ENCODE assay signal across 12 cellular contexts in genomic region chr12:24780969-24781368, GRCh38.
A peak's percentile ranks its signal among the peaks of the same experiment; 100 is the strongest.
DNase-seq lines count a peak whose midpoint lies in the region; ATAC-seq and TF ChIP-seq lines count a peak whose summit lies in the region.
"Had no signal": no experiment of that assay in that cellular context is flagged by ENCODE, and none has a peak within 500 bp of the region (broad histone marks: within the 10 kb centered on the region; RNA-seq: fewer than 3 reads in every experiment).

No MANE protein-coding gene starts in this region.

- DNase-seq in COLO829 (ENCODE audit: low spot score) (peak; percentile 47), SK-MEL-5 (ENCODE audit: low read depth, low spot score) (peak; percentile 35), foreskin keratinocyte (no peak), head of caudate nucleus (no peak), Calu3 (no peak), tibial nerve (ENCODE audit: low spot score in 2 of 2) (no peak)
- DNase-seq: activated gamma-delta T cell; effector CD8-positive, alpha-beta T cell; left colon; right cardiac atrium had no signal

- H3K9me3 Mint-ChIP-seq in Calu3 (ENCODE audit: low read depth, unreplicated experiment), result no peaks in the 10 kb centered on the region

- POLR2A ChIA-PET in HEK293 (lab: Yijun Ruan, JAX), result no interaction called here

- TF ChIP-seq POLR2A in tibial nerve (IDR thresholded peaks at IDR 0.05), result no peak

- H3K36me3 Mint-ChIP-seq in Calu3 (ENCODE audit: insufficient read depth, unreplicated experiment), result no peaks in the 10 kb centered on the region

- no peak overlapping the region for H3K4me3 Mint-ChIP-seq in Calu3 (ENCODE audit: low read depth, unreplicated experiment)

- H3K27ac ChIP-seq in HEK293 (ENCODE audit: extremely low read depth, low read depth, low read length), result no peak overlapping the region
- no peak overlapping the region for H3K27ac ChIP-seq in foreskin keratinocyte
- no peak overlapping the region for H3K27ac ChIP-seq in tibial nerve

- H3K4me3 ChIP-seq in HEK293 (ENCODE audit: low read depth, low read length), result no peak overlapping the region
- H3K4me3 ChIP-seq in tibial nerve, result no peak overlapping the region

- in situ Hi-C loops in SK-MEL-5 (cut with HindIII; ENCODE audit: low pct_unique_long_range_greater_than_20kb, low sequenced_read_pairs), result no loop called here

- peaks cover 12% of the 10 kb centered on the region for H3K27me3 Mint-ChIP-seq in Calu3 (ENCODE audit: unreplicated experiment)

- H3K9me3 ChIP-seq in HEK293 (ENCODE audit: control insufficient read depth, insufficient read depth, low read depth, low read length), result no peaks in the 10 kb centered on the region
- H3K9me3 ChIP-seq in tibial nerve, result no peaks in the 10 kb centered on the region

- TF ChIP-seq CTCF in HEK293 (tag by site-specific recombination; IDR thresholded peaks at IDR 0.05), result peak; percentile 36; the same call in 1 of the 2 replicates
- peak; percentile 65 for TF ChIP-seq CTCF in foreskin keratinocyte (conservative IDR thresholded peaks at IDR 0.05)
- TF ChIP-seq CTCF in Calu3 (IDR thresholded peaks at IDR 0.05; ENCODE audit: unreplicated experiment), result no peak
- TF ChIP-seq CTCF in tibial nerve (IDR thresholded peaks at IDR 0.05), result no peak

- CTCF ChIA-PET in HEK293 (lab: Yijun Ruan, JAX), result no interaction called here
- CTCF ChIA-PET in Calu3 (lab: Charles Lee), result no interaction called here

- peaks cover 9% of the 10 kb centered on the region for H3K27me3 ChIP-seq in foreskin keratinocyte
- no peaks in the 10 kb centered on the region for H3K27me3 ChIP-seq in tibial nerve

- no TSS peak for BruUV-seq in Calu3 (replicated peaks; lab: Mats Ljungman, UMichigan)

- no peak for TF ChIP-seq EP300 in tibial nerve (IDR thresholded peaks at IDR 0.05)

- intact Hi-C loops in head of caudate nucleus (cut with DNase I) (no loop called here), Calu3 (cut with micrococcal nuclease; ENCODE audit: unreplicated experiment) (loop anchor here (2.0 to 10.0 kb wide), 3 partner anchors 672 to 1926 kb away; no protein-coding TSS in a partner anchor)

- H3K4me1 ChIP-seq in HEK293 (ENCODE audit: control insufficient read depth, insufficient read depth, low read length) (no peaks in the 10 kb centered on the region), foreskin keratinocyte (no peaks in the 10 kb centered on the region), tibial nerve (peaks cover 0 to 25% (median 0%) of the 10 kb centered on the region in 4 donors)

- no peak overlapping the region for H3K27ac Mint-ChIP-seq in Calu3 (ENCODE audit: unreplicated experiment)

- 75 to 86% methylated on average over 2 of the region's 2 CpGs for WGBS in tibial nerve, 2 donors

- H3K36me3 ChIP-seq in HEK293 (ENCODE audit: control insufficient read depth in 2 of 2, insufficient read depth in 1 of 2, low read length in 2 of 2) (no peaks in the 10 kb centered on the region), tibial nerve (no peaks in the 10 kb centered on the region)

- H3K4me1 Mint-ChIP-seq in Calu3 (ENCODE audit: low read depth, unreplicated experiment), result no peaks in the 10 kb centered on the region

- ATAC-seq in foreskin keratinocyte (no peak), HG03045 (IDR thresholded peaks at IDR 0.05; ENCODE audit: unreplicated experiment) (no peak)
- ATAC-seq: left colon, right cardiac atrium had no signal

TF ChIP-seq in HEK293, 187 proteins besides CTCF, POLR2A, EP300 and RAD21:
- TF ChIP-seq ZNF521 (tag by site-specific recombination; IDR thresholded peaks at IDR 0.05), result no peak
- no peak for TF ChIP-seq SCRT1 (tag by site-specific recombination; IDR thresholded peaks at IDR 0.05; ENCODE audit: borderline replicate concordance)
- TF ChIP-seq ZNF654 (tag by site-specific recombination; IDR thresholded peaks at IDR 0.05; ENCODE audit: low read depth), result peak; percentile 56
- TF ChIP-seq ZNF223 (tag by site-specific recombination; IDR thresholded peaks at IDR 0.05), result no peak
- TF ChIP-seq ZNF600 (tag by site-specific recombination; IDR thresholded peaks at IDR 0.05), result no peak
- no peak for TF ChIP-seq ZBTB6 (tag by site-specific recombination; IDR thresholded peaks at IDR 0.05)
- TF ChIP-seq ZFP3 (tag by site-specific recombination; IDR thresholded peaks at IDR 0.05; ENCODE audit: low read depth), result no peak
- no peak for TF ChIP-seq ZNF155 (tag by site-specific recombination; IDR thresholded peaks at IDR 0.05)

Comparison
In these comparisons a context has a peak if more than half of its experiments do, and no peak if none do; other contexts are left out.
1. DNase-seq: peak in COLO829 (single experiment) and SK-MEL-5 (single experiment); none in foreskin keratinocyte (0 of 2), head of caudate nucleus (0 of 42), Calu3 (single experiment) and tibial nerve (0 of 2).
2. CTCF ChIP-seq: peak in HEK293 (single experiment) and foreskin keratinocyte (single experiment); none in Calu3 (single experiment) and tibial nerve (0 of 5).